ENCODE assay signal across 1 cellular context in the genomic region with DNA sequence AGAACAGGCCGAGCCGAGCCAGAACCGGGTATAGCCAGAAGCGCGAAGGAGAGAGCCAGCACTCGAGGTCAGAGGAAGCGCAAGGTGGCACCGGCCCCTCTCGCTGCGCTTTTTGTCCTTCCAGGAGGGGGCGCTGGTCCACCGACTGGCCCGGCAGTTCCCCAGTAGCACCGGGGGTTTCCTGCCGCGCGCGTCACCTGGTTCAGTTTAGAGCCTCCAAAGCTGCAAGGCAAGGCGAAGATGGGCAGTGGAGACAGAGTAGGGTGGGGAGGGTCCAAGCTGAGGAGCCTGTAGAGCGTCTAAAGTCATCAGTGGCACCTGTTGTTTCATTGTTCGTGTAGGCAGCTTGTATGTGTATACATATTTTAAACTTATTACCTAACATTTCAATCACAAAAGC.
TF ChIP-seq lines count a peak whose summit lies in the region.

No MANE protein-coding gene starts in this region.

TF ChIP-seq in GM23338, 12 proteins besides CTCF, POLR2A, EP300 and RAD21 (continued from another document):
- TF ChIP-seq, protein P1, sequence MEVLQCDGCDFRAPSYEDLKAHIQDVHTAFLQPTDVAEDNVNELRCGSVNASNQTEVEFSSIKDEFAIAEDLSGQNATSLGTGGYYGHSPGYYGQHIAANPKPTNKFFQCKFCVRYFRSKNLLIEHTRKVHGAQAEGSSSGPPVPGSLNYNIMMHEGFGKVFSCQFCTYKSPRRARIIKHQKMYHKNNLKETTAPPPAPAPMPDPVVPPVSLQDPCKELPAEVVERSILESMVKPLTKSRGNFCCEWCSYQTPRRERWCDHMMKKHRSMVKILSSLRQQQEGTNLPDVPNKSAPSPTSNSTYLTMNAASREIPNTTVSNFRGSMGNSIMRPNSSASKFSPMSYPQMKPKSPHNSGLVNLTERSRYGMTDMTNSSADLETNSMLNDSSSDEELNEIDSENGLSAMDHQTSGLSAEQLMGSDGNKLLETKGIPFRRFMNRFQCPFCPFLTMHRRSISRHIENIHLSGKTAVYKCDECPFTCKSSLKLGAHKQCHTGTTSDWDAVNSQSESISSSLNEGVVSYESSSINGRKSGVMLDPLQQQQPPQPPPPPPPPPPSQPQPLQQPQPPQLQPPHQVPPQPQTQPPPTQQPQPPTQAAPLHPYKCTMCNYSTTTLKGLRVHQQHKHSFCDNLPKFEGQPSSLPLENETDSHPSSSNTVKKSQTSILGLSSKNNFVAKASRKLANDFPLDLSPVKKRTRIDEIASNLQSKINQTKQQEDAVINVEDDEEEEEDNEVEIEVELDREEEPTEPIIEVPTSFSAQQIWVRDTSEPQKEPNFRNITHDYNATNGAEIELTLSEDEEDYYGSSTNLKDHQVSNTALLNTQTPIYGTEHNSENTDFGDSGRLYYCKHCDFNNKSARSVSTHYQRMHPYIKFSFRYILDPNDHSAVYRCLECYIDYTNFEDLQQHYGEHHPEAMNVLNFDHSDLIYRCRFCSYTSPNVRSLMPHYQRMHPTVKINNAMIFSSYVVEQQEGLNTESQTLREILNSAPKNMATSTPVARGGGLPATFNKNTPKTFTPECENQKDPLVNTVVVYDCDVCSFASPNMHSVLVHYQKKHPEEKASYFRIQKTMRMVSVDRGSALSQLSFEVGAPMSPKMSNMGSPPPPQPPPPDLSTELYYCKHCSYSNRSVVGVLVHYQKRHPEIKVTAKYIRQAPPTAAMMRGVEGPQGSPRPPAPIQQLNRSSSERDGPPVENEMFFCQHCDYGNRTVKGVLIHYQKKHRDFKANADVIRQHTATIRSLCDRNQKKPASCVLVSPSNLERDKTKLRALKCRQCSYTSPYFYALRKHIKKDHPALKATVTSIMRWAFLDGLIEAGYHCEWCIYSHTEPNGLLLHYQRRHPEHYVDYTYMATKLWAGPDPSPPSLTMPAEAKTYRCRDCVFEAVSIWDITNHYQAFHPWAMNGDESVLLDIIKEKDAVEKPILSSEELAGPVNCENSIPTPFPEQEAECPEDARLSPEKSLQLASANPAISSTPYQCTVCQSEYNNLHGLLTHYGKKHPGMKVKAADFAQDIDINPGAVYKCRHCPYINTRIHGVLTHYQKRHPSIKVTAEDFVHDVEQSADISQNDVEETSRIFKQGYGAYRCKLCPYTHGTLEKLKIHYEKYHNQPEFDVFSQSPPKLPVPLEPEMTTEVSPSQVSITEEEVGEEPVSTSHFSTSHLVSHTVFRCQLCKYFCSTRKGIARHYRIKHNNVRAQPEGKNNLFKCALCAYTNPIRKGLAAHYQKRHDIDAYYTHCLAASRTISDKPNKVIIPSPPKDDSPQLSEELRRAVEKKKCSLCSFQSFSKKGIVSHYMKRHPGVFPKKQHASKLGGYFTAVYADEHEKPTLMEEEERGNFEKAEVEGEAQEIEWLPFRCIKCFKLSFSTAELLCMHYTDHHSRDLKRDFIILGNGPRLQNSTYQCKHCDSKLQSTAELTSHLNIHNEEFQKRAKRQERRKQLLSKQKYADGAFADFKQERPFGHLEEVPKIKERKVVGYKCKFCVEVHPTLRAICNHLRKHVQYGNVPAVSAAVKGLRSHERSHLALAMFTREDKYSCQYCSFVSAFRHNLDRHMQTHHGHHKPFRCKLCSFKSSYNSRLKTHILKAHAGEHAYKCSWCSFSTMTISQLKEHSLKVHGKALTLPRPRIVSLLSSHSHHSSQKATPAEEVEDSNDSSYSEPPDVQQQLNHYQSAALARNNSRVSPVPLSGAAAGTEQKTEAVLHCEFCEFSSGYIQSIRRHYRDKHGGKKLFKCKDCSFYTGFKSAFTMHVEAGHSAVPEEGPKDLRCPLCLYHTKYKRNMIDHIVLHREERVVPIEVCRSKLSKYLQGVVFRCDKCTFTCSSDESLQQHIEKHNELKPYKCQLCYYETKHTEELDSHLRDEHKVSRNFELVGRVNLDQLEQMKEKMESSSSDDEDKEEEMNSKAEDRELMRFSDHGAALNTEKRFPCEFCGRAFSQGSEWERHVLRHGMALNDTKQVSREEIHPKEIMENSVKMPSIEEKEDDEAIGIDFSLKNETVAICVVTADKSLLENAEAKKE (CRISPR knock-in tag; IDR thresholded peaks at IDR 0.05) = no peak
- TF ChIP-seq CREB1 (CRISPR knock-in tag; IDR thresholded peaks at IDR 0.05; ENCODE audit: low read depth) = no peak
- no peak for TF ChIP-seq POLR2AphosphoS5 (IDR thresholded peaks at IDR 0.05; ENCODE audit: low read depth)
- TF ChIP-seq EZH2phosphoT487 (IDR thresholded peaks at IDR 0.05; ENCODE audit: unreplicated experiment) = no peak
- TF ChIP-seq EZH2 (IDR thresholded peaks at IDR 0.05; ENCODE audit: low read depth, unreplicated experiment) = no peak
- no peak for TF ChIP-seq ZNF331 (CRISPR knock-in tag; IDR thresholded peaks at IDR 0.05; ENCODE audit: low read depth)
- TF ChIP-seq ETS1 (IDR thresholded peaks at IDR 0.05) = peak; percentile 43; the same call in 1 of the 2 replicates
TF ChIP-seq in GM23338: peak in this region for 1.
